In the genomic region with DNA sequence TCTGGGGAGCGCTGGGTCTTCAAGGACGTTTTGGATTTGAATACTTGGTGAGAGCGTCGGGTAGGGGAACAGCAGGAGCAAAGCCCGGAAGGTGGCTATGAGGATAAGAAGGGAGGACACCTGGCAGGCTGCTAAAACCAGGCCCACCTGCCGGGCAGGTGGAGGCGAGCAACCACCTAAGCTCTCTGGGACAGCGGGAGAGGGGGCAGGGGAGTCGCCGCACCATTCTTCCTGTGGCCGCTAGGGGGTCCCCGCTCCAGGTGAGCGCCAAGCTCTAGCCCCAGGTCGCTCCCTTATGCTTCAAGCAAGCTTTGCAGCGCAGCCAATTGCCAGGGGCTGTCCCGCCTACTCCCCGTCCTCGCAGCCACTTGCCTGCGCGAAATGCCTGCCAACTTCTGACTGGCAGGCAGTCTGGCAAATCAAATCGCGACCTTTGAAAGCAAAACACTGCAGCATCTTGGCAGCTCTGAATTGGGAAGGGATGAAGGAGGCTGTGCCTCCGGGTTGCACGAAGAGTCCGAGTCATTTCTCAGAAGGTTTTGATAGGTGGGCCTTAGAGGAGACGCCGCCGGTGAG, we compare ENCODE assay signal across 1 cellular context.
TF ChIP-seq lines count a peak whose summit lies in the region.

A gene (plus strand): TSS at position 469 of the 576 bp plus-strand sequence. CDS start 3,746 bp downstream, outside the sequence.

TF ChIP-seq in HepG2, 621 proteins besides CTCF, POLR2A, EP300 and RAD21 (continued from another document and continues in another):
- TF ChIP-seq, protein P1, sequence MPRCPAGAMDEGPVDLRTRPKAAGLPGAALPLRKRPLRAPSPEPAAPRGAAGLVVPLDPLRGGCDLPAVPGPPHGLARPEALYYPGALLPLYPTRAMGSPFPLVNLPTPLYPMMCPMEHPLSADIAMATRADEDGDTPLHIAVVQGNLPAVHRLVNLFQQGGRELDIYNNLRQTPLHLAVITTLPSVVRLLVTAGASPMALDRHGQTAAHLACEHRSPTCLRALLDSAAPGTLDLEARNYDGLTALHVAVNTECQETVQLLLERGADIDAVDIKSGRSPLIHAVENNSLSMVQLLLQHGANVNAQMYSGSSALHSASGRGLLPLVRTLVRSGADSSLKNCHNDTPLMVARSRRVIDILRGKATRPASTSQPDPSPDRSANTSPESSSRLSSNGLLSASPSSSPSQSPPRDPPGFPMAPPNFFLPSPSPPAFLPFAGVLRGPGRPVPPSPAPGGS (CRISPR knock-in tag; IDR thresholded peaks at IDR 0.05) = no peak
- TF ChIP-seq AKAP8 (CRISPR knock-in tag; IDR thresholded peaks at IDR 0.05) = no peak
- TF ChIP-seq, protein P2, sequence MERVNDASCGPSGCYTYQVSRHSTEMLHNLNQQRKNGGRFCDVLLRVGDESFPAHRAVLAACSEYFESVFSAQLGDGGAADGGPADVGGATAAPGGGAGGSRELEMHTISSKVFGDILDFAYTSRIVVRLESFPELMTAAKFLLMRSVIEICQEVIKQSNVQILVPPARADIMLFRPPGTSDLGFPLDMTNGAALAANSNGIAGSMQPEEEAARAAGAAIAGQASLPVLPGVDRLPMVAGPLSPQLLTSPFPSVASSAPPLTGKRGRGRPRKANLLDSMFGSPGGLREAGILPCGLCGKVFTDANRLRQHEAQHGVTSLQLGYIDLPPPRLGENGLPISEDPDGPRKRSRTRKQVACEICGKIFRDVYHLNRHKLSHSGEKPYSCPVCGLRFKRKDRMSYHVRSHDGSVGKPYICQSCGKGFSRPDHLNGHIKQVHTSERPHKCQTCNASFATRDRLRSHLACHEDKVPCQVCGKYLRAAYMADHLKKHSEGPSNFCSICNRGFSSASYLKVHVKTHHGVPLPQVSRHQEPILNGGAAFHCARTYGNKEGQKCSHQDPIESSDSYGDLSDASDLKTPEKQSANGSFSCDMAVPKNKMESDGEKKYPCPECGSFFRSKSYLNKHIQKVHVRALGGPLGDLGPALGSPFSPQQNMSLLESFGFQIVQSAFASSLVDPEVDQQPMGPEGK (CRISPR knock-in tag; IDR thresholded peaks at IDR 0.05) = peak; percentile 66
- no peak for TF ChIP-seq KDM1A (CRISPR knock-in tag; IDR thresholded peaks at IDR 0.05)
- no peak for TF ChIP-seq ZNF431 (CRISPR knock-in tag; IDR thresholded peaks at IDR 0.05; ENCODE audit: borderline replicate concordance, low read depth)
- TF ChIP-seq ZNF564 (CRISPR knock-in tag; IDR thresholded peaks at IDR 0.05) = no peak; the same call in 1 of the 2 replicates
- TF ChIP-seq IKZF4 (CRISPR knock-in tag; IDR thresholded peaks at IDR 0.05; ENCODE audit: borderline replicate concordance, low read depth, not compliant biosample characterization) = no peak
- TF ChIP-seq, protein P3, sequence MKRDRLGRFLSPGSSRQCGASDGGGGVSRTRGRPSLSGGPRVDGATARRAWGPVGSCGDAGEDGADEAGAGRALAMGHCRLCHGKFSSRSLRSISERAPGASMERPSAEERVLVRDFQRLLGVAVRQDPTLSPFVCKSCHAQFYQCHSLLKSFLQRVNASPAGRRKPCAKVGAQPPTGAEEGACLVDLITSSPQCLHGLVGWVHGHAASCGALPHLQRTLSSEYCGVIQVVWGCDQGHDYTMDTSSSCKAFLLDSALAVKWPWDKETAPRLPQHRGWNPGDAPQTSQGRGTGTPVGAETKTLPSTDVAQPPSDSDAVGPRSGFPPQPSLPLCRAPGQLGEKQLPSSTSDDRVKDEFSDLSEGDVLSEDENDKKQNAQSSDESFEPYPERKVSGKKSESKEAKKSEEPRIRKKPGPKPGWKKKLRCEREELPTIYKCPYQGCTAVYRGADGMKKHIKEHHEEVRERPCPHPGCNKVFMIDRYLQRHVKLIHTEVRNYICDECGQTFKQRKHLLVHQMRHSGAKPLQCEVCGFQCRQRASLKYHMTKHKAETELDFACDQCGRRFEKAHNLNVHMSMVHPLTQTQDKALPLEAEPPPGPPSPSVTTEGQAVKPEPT (CRISPR knock-in tag; IDR thresholded peaks at IDR 0.05; ENCODE audit: low read depth) = no peak; the same call in 1 of the 2 replicates
- TF ChIP-seq BRCA1 (CRISPR knock-in tag; IDR thresholded peaks at IDR 0.05) = no peak
- TF ChIP-seq EZH2 (conservative IDR thresholded peaks at IDR 0.05; ENCODE audit: low read depth, low read length) = no peak
- no peak for TF ChIP-seq ZNF329 (CRISPR knock-in tag; IDR thresholded peaks at IDR 0.05; ENCODE audit: low read depth)
- TF ChIP-seq MBD4 (IDR thresholded peaks at IDR 0.05; ENCODE audit: borderline replicate concordance, low read length) = no peak
- no peak for TF ChIP-seq ZFP41 (CRISPR knock-in tag; IDR thresholded peaks at IDR 0.05; ENCODE audit: borderline replicate concordance)
- 0 out of 2 replicates have a peak, but pooled peaks have one; percentile 58 for TF ChIP-seq MTA1 (CRISPR knock-in tag; IDR thresholded peaks at IDR 0.05; ENCODE audit: borderline replicate concordance)
- no peak for TF ChIP-seq NR1H2 (CRISPR knock-in tag; IDR thresholded peaks at IDR 0.05; ENCODE audit: borderline replicate concordance, low read depth)
- TF ChIP-seq KMT2B (CRISPR knock-in tag; IDR thresholded peaks at IDR 0.05) = peak; percentile 80
- no peak; the same call in 1 of the 2 replicates for TF ChIP-seq KDM5A (IDR thresholded peaks at IDR 0.05; ENCODE audit: borderline replicate concordance, low read length)
- TF ChIP-seq, protein P4, sequence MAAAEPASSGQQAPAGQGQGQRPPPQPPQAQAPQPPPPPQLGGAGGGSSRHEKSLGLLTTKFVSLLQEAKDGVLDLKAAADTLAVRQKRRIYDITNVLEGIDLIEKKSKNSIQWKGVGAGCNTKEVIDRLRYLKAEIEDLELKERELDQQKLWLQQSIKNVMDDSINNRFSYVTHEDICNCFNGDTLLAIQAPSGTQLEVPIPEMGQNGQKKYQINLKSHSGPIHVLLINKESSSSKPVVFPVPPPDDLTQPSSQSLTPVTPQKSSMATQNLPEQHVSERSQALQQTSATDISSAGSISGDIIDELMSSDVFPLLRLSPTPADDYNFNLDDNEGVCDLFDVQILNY (CRISPR knock-in tag; conservative IDR thresholded peaks at IDR 0.05) = no peak; the same call in 1 of the 2 replicates
- TF ChIP-seq TBP (CRISPR knock-in tag; IDR thresholded peaks at IDR 0.05) = no peak
- TF ChIP-seq ZBTB21 (CRISPR knock-in tag; IDR thresholded peaks at IDR 0.05) = no peak
- no peak for TF ChIP-seq MLLT10 (CRISPR knock-in tag; IDR thresholded peaks at IDR 0.05)
- TF ChIP-seq, protein P5, sequence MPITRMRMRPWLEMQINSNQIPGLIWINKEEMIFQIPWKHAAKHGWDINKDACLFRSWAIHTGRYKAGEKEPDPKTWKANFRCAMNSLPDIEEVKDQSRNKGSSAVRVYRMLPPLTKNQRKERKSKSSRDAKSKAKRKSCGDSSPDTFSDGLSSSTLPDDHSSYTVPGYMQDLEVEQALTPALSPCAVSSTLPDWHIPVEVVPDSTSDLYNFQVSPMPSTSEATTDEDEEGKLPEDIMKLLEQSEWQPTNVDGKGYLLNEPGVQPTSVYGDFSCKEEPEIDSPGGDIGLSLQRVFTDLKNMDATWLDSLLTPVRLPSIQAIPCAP (CRISPR knock-in tag; IDR thresholded peaks at IDR 0.05; ENCODE audit: low read depth) = no peak
- no peak for TF ChIP-seq ZBTB3 (CRISPR knock-in tag; IDR thresholded peaks at IDR 0.05; ENCODE audit: borderline replicate concordance, low read depth)
- peak; percentile 32; the same call in 1 of the 2 replicates for TF ChIP-seq ZSCAN9 (CRISPR knock-in tag; IDR thresholded peaks at IDR 0.05; ENCODE audit: borderline replicate concordance)
- TF ChIP-seq, protein P6, sequence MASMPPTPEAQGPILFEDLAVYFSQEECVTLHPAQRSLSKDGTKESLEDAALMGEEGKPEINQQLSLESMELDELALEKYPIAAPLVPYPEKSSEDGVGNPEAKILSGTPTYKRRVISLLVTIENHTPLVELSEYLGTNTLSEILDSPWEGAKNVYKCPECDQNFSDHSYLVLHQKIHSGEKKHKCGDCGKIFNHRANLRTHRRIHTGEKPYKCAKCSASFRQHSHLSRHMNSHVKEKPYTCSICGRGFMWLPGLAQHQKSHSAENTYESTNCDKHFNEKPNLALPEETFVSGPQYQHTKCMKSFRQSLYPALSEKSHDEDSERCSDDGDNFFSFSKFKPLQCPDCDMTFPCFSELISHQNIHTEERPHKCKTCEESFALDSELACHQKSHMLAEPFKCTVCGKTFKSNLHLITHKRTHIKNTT (CRISPR knock-in tag; IDR thresholded peaks at IDR 0.05) = no peak
- TF ChIP-seq, protein P7, sequence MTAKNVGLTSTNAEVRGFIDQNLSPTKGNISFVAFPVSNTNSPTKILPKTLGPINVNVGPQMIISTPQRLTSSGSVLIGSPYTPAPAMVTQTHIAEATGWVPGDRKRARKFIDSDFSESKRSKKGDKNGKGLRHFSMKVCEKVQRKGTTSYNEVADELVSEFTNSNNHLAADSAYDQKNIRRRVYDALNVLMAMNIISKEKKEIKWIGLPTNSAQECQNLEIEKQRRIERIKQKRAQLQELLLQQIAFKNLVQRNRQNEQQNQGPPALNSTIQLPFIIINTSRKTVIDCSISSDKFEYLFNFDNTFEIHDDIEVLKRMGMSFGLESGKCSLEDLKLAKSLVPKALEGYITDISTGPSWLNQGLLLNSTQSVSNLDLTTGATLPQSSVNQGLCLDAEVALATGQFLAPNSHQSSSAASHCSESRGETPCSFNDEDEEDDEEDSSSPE (CRISPR knock-in tag; IDR thresholded peaks at IDR 0.05) = peak; percentile 53
- no peak; the same call in 1 of the 2 replicates for TF ChIP-seq ELF4 (CRISPR knock-in tag; IDR thresholded peaks at IDR 0.05; ENCODE audit: borderline replicate concordance)
- TF ChIP-seq ZFP1 (CRISPR knock-in tag; IDR thresholded peaks at IDR 0.05) = peak; percentile 66
- no peak for TF ChIP-seq ZNF432 (CRISPR knock-in tag; IDR thresholded peaks at IDR 0.05; ENCODE audit: borderline replicate concordance)
- no peak for TF ChIP-seq MED13 (CRISPR knock-in tag; IDR thresholded peaks at IDR 0.05)
- no peak for TF ChIP-seq ZNF879 (CRISPR knock-in tag; IDR thresholded peaks at IDR 0.05)
- TF ChIP-seq ZNF558 (CRISPR knock-in tag; IDR thresholded peaks at IDR 0.05; ENCODE audit: borderline replicate concordance) = no peak
- TF ChIP-seq ZNF138 (CRISPR knock-in tag; IDR thresholded peaks at IDR 0.05; ENCODE audit: low read depth) = no peak
- no peak for TF ChIP-seq ZBTB20 (CRISPR knock-in tag; IDR thresholded peaks at IDR 0.05; ENCODE audit: borderline replicate concordance, low read depth)
- TF ChIP-seq, protein P8, sequence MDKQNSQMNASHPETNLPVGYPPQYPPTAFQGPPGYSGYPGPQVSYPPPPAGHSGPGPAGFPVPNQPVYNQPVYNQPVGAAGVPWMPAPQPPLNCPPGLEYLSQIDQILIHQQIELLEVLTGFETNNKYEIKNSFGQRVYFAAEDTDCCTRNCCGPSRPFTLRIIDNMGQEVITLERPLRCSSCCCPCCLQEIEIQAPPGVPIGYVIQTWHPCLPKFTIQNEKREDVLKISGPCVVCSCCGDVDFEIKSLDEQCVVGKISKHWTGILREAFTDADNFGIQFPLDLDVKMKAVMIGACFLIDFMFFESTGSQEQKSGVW (CRISPR knock-in tag; IDR thresholded peaks at IDR 0.05; ENCODE audit: borderline replicate concordance) = no peak
- no peak for TF ChIP-seq HOXA9 (CRISPR knock-in tag; IDR thresholded peaks at IDR 0.05; ENCODE audit: borderline replicate concordance)
- no peak for TF ChIP-seq GTF2F1 (IDR thresholded peaks at IDR 0.05; ENCODE audit: low read length)
- TF ChIP-seq IRF2 (CRISPR knock-in tag; IDR thresholded peaks at IDR 0.05) = peak; percentile 72; the same call in 1 of the 2 replicates
- TF ChIP-seq, protein P9, sequence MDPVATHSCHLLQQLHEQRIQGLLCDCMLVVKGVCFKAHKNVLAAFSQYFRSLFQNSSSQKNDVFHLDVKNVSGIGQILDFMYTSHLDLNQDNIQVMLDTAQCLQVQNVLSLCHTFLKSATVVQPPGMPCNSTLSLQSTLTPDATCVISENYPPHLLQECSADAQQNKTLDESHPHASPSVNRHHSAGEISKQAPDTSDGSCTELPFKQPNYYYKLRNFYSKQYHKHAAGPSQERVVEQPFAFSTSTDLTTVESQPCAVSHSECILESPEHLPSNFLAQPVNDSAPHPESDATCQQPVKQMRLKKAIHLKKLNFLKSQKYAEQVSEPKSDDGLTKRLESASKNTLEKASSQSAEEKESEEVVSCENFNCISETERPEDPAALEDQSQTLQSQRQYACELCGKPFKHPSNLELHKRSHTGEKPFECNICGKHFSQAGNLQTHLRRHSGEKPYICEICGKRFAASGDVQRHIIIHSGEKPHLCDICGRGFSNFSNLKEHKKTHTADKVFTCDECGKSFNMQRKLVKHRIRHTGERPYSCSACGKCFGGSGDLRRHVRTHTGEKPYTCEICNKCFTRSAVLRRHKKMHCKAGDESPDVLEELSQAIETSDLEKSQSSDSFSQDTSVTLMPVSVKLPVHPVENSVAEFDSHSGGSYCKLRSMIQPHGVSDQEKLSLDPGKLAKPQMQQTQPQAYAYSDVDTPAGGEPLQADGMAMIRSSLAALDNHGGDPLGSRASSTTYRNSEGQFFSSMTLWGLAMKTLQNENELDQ (CRISPR knock-in tag; IDR thresholded peaks at IDR 0.05; ENCODE audit: borderline replicate concordance) = no peak
- TF ChIP-seq ZNF232 (CRISPR knock-in tag; IDR thresholded peaks at IDR 0.05; ENCODE audit: borderline replicate concordance) = peak; percentile 57; the same call in 1 of the 2 replicates
- TF ChIP-seq PHF20 (CRISPR knock-in tag; IDR thresholded peaks at IDR 0.05) = peak; percentile 40; the same call in 1 of the 2 replicates
- 0 out of 2 replicates have a peak, but pooled peaks have one; percentile 14 for TF ChIP-seq ZNF746 (CRISPR knock-in tag; IDR thresholded peaks at IDR 0.05)
- no peak for TF ChIP-seq ZNF782 (CRISPR knock-in tag; IDR thresholded peaks at IDR 0.05; ENCODE audit: borderline replicate concordance)
- TF ChIP-seq RFX1 (IDR thresholded peaks at IDR 0.05) = no peak
- TF ChIP-seq ZSCAN21 (CRISPR knock-in tag; IDR thresholded peaks at IDR 0.05; ENCODE audit: borderline replicate concordance) = peak; percentile 26; the same call in 1 of the 2 replicates
- no peak for TF ChIP-seq MAFF (IDR thresholded peaks at IDR 0.05; ENCODE audit: low read depth, low read length)
- no peak for TF ChIP-seq NFRKB (IDR thresholded peaks at IDR 0.05)
- no peak for TF ChIP-seq JUND (CRISPR knock-in tag; IDR thresholded peaks at IDR 0.05)
- TF ChIP-seq MAFK (conservative IDR thresholded peaks at IDR 0.05 in 1 of 2, IDR thresholded peaks at IDR 0.05 in 1 of 2; ENCODE audit: low read length in 2 of 2) = no peak
- no peak for TF ChIP-seq ZNF180 (CRISPR knock-in tag; IDR thresholded peaks at IDR 0.05; ENCODE audit: borderline replicate concordance, low read depth)
- no peak for TF ChIP-seq ZNF598 (CRISPR knock-in tag; IDR thresholded peaks at IDR 0.05; ENCODE audit: borderline replicate concordance)
- TF ChIP-seq ZNF234 (CRISPR knock-in tag; conservative IDR thresholded peaks at IDR 0.05) = no peak
- no peak for TF ChIP-seq MIER2 (CRISPR knock-in tag; IDR thresholded peaks at IDR 0.05)
- TF ChIP-seq ARNTL (CRISPR knock-in tag; IDR thresholded peaks at IDR 0.05) = no peak
